Comparison of ENCODE assay signal across 8 cellular contexts in the genomic region with DNA sequence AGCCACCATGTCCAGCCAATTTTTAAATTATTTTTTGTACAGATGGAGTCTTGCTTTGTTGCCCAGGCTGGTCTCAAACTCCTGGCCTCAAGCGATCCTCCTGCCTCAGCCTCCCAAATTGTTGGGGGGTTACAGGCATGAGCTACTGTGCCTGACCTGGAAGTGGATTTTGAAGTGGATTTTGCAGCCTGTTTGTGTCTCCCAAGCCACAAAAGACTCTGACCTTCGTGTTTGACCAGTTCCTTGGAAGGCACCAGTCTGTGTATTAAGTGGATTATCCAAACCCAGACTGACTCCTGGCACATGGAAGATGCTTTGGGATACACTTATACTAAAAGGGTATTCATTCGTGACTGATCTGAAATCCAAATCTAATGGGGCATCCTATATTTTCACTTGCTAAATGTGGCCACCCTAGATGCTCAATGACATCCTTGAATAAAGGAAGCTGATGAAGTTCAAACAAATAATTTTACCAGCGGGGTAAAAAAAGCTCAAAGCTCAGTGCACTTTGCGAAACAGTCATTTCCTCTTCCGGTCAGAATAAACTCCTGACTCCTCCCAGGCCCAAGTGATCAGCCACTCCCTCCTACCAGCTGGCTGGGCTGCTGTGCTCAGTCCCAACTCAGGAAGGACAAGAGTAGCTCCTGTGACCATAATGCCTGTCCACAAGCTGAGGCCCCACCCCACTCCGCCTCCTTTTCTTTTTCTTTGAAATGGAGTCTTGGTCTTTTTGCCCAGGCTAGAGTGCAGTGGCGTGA. TPM values are rescaled to one million over a fixed set of nuclear protein-coding genes. Genes with fewer than 3 reads are reported as not detected.
DNase-seq lines count a peak whose midpoint lies in the region; ATAC-seq and TF ChIP-seq lines count a peak whose summit lies in the region.

No MANE protein-coding gene starts in this region.

- ATAC-seq in HG03378 (IDR thresholded peaks at IDR 0.05; ENCODE audit: unreplicated experiment) = peak; percentile 75

- TF ChIP-seq POLR2A in GM19099 (IDR thresholded peaks at IDR 0.05; ENCODE audit: extremely low read depth, insufficient read length, low read depth) = peak; percentile 46

- peaks cover 0 to 6% of the 10 kb centered on the region in 2 donors for H3K4me1 ChIP-seq in muscle layer of duodenum (ENCODE audit: control insufficient read depth in 1 of 2, insufficient read depth in 2 of 2, low read length in 2 of 2)

- peak overlapping the region; percentile 85 for H3K27ac ChIP-seq in muscle layer of duodenum (ENCODE audit: low read length)

- no peaks in the 10 kb centered on the region for H3K27me3 ChIP-seq in muscle layer of duodenum (ENCODE audit: low read depth, low read length)

- no peaks in the 10 kb centered on the region for H3K9me3 ChIP-seq in muscle layer of duodenum (ENCODE audit: control insufficient read depth in 1 of 2, low read length in 2 of 2)

- H3K36me3 ChIP-seq in muscle layer of duodenum (ENCODE audit: control insufficient read depth in 1 of 2, insufficient read depth in 2 of 2, low read length in 2 of 2) = no peaks in the 10 kb centered on the region

- in situ Hi-C loops in SK-MEL-5 (cut with HindIII; ENCODE audit: low pct_unique_long_range_greater_than_20kb, low sequenced_read_pairs) = no loop called here

- peak overlapping the region in 1 of 2 donors; percentile 9 for H3K4me3 ChIP-seq in muscle layer of duodenum (ENCODE audit: low read depth in 1 of 2, low read length in 2 of 2)

- peak; percentile 68 for DNase-seq in CMK (ENCODE audit: low read depth)
- DNase-seq in SK-MEL-5 (ENCODE audit: low read depth, low spot score) = peak; percentile 47
- DNase-seq in dermis blood vessel endothelial cell = peak; percentile 88
- no peak for DNase-seq in NCI-H1417 (lab: John Stamatoyannopoulos, UW)
- DNase-seq in T-helper 9 cell = no peak

RNA-seq across cellular contexts. Expression of a gene that starts 32.6 kb away (rescaled TPM):
- total RNA-seq in SK-MEL-5 (2014; rRNA removed; shearing (Covaris generic)) = 37.1 and 39.0 TPM in 2 replicates
- 81.7 and 107 TPM in 2 replicates for polyA plus RNA-seq in SK-MEL-5 (2015; cell fraction: cytosol; rRNA removed)
- polyA plus RNA-seq in SK-MEL-5 (2015; cell fraction: nucleus; rRNA removed) = 17.2 and 25.9 TPM in 2 replicates
- total RNA-seq in dermis blood vessel endothelial cell = 47.0 and 104 TPM in 2 replicates

RNA-seq across cellular contexts. Expression of a gene that starts 52.2 kb away (rescaled TPM):
- 17.4 and 20.7 TPM in 2 replicates for total RNA-seq in SK-MEL-5 (2014; rRNA removed; shearing (Covaris generic))
- 30.6 and 32.3 TPM in 2 replicates for polyA plus RNA-seq in SK-MEL-5 (2015; cell fraction: cytosol; rRNA removed)
- polyA plus RNA-seq in SK-MEL-5 (2015; cell fraction: nucleus; rRNA removed) = 67.0 and 80.6 TPM in 2 replicates
- 40.8 and 42.4 TPM in 2 replicates for total RNA-seq in dermis blood vessel endothelial cell

RNA-seq across cellular contexts. Expression of a gene that starts 52.5 kb away (rescaled TPM):
- 20.1 and 23.1 TPM in 2 replicates for total RNA-seq in SK-MEL-5 (2014; rRNA removed; shearing (Covaris generic))
- 29.0 and 29.6 TPM in 2 replicates for polyA plus RNA-seq in SK-MEL-5 (2015; cell fraction: cytosol; rRNA removed)
- 48.7 and 77.6 TPM in 2 replicates for polyA plus RNA-seq in SK-MEL-5 (2015; cell fraction: nucleus; rRNA removed)
- 20.1 and 26.7 TPM in 2 replicates for total RNA-seq in dermis blood vessel endothelial cell

Comparison
In these comparisons a context has a peak if more than half of its experiments do, and no peak if none do; other contexts are left out.
1. DNase-seq: peak in CMK (single experiment), SK-MEL-5 (single experiment) and dermis blood vessel endothelial cell (single experiment); none in NCI-H1417 (0 of 3) and T-helper 9 cell (single experiment).